In the genomic region with DNA sequence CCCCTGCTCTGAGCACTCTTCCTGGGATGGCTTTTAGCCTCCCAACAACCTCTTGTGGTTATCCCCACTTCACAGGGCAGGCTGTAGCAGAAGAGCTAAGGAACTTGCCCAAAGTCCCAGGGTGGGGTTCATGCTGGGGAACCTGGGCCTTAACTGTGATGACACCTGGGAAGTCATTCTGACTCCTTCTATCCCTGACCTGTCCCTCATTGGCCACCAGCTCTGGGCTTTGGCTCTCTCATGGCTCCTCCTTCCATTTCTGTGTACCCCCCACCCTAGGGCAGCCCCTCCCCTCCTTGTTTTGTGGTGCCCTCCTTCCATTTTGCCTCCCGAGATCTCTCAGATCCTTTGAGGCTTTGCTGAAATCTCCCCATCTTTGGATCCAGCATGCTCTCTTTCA, we compare ENCODE assay signal across 25 cellular contexts. TPM values are rescaled to one million over a fixed set of nuclear protein-coding genes. Genes with fewer than 3 reads are reported as not detected.
DNase-seq lines count a peak whose midpoint lies in the region; ATAC-seq and TF ChIP-seq lines count a peak whose summit lies in the region.
"Had no signal": no experiment of that assay in that cellular context is flagged by ENCODE, and none has a peak within 500 bp of the region (broad histone marks: within the 10 kb centered on the region; RNA-seq: fewer than 3 reads in every experiment).

No MANE protein-coding gene starts in this region.

- no peak for TF ChIP-seq CTCF in left ventricle myocardium inferior (IDR thresholded peaks at IDR 0.05; ENCODE audit: borderline replicate concordance)
- no peak for TF ChIP-seq CTCF in endothelial cell (IDR thresholded peaks at IDR 0.05; ENCODE audit: unreplicated experiment)
- no peak for TF ChIP-seq CTCF in neutrophil (IDR thresholded peaks at IDR 0.05)
- TF ChIP-seq CTCF in upper lobe of left lung (IDR thresholded peaks at IDR 0.05), result no peak

- H3K36me3 Mint-ChIP-seq in endothelial cell (ENCODE audit: low read depth, unreplicated experiment), result peaks cover 27% of the 10 kb centered on the region

- ATAC-seq in Right ventricle myocardium inferior (no peak), upper lobe of left lung (ENCODE audit: low FRiP score in 2 of 2) (no peak), esophagus mucosa (no peak), HG02610 (IDR thresholded peaks at IDR 0.05; ENCODE audit: unreplicated experiment) (no peak), GM19467 (IDR thresholded peaks at IDR 0.05; ENCODE audit: unreplicated experiment) (no peak)
- ATAC-seq: effector memory CD8-positive, alpha-beta T cell; stimulated activated naive CD8-positive, alpha-beta T cell treated with anti-CD3 and anti-CD28 coated beads, Interleukin-15, Interleukin-2, amounts not matched to agents 100 U/mL and 50 U/mL, for 24 hours had no signal

- TF ChIP-seq POLR2A in upper lobe of left lung (IDR thresholded peaks at IDR 0.05), result no peak

- no peak overlapping the region for H3K4me3 Mint-ChIP-seq in endothelial cell (ENCODE audit: unreplicated experiment)
- H3K4me3 Mint-ChIP-seq: activated CD4-positive, alpha-beta memory T cell treated with anti-CD3 and anti-CD28 coated beads, Interleukin-2, amount 10 ng/mL, durations not matched to agents 7 days and 5 days; effector memory CD8-positive, alpha-beta T cell; nephron progenitor cell; T-helper 1 cell treated with Interleukin-12 subunit alpha and Interleukin-12 subunit beta and Interleukin-4 antibody, amounts not matched to agents 30 μg/mL and 1 μg/mL, for 36 hours had no signal

- H3K9me3 ChIP-seq in left ventricle myocardium inferior (replicated peaks), result no peaks in the 10 kb centered on the region
- H3K9me3 ChIP-seq in neutrophil, result no peaks in the 10 kb centered on the region
- H3K9me3 ChIP-seq in upper lobe of left lung, result no peaks in the 10 kb centered on the region
- H3K9me3 ChIP-seq: MG63 had no signal

- H3K27ac Mint-ChIP-seq in endothelial cell (ENCODE audit: unreplicated experiment), result peak overlapping the region; percentile 99
- H3K27ac Mint-ChIP-seq: activated CD4-positive, alpha-beta memory T cell treated with anti-CD3 and anti-CD28 coated beads, Interleukin-2, amount 10 ng/mL, durations not matched to agents 7 days and 5 days; effector memory CD8-positive, alpha-beta T cell; nephron progenitor cell; T-helper 1 cell treated with Interleukin-12 subunit alpha and Interleukin-12 subunit beta and Interleukin-4 antibody, amounts not matched to agents 30 μg/mL and 1 μg/mL, for 36 hours had no signal

- H3K27me3 Mint-ChIP-seq in endothelial cell (ENCODE audit: unreplicated experiment), result peaks cover 14% of the 10 kb centered on the region
- H3K27me3 Mint-ChIP-seq: activated CD4-positive, alpha-beta memory T cell treated with anti-CD3 and anti-CD28 coated beads, Interleukin-2, amount 10 ng/mL, durations not matched to agents 7 days and 5 days; effector memory CD8-positive, alpha-beta T cell had no signal

- WGBS in upper lobe of left lung, 2 donors, result 60 to 82% methylated on average over 1 of the region's 1 CpG

- peak overlapping the region; percentile 80 for H3K4me3 ChIP-seq in left ventricle myocardium inferior
- H3K4me3 ChIP-seq in neutrophil (ENCODE audit: low read depth in 1 of 2, low read length in 1 of 2), result peak overlapping the region; percentile 87 to 93
- H3K4me3 ChIP-seq in upper lobe of left lung, result peak overlapping the region in 1 of 4 donors; percentile 2
- H3K4me3 ChIP-seq: coronary artery, MG63 had no signal

- no peaks in the 10 kb centered on the region for H3K9me3 Mint-ChIP-seq in endothelial cell (ENCODE audit: unreplicated experiment)
- H3K9me3 Mint-ChIP-seq: activated CD4-positive, alpha-beta memory T cell treated with anti-CD3 and anti-CD28 coated beads, Interleukin-2, amount 10 ng/mL, durations not matched to agents 7 days and 5 days; effector memory CD8-positive, alpha-beta T cell; nephron progenitor cell; T-helper 1 cell treated with Interleukin-12 subunit alpha and Interleukin-12 subunit beta and Interleukin-4 antibody, amounts not matched to agents 30 μg/mL and 1 μg/mL, for 36 hours had no signal

- H3K4me1 ChIP-seq in left ventricle myocardium inferior (peaks cover 80% of the 10 kb centered on the region), neutrophil (ENCODE audit: control insufficient read depth in 1 of 2, insufficient read depth in 1 of 2, low read depth in 1 of 2, low read length in 1 of 2) (peaks cover 45 to 60% of the 10 kb centered on the region in 2 experiments), upper lobe of left lung (peaks cover 39 to 74% (median 71%) of the 10 kb centered on the region in 4 donors)

- TF ChIP-seq EP300 in upper lobe of left lung (IDR thresholded peaks at IDR 0.05), result no peak

- peaks cover 65% of the 10 kb centered on the region for H3K4me1 Mint-ChIP-seq in endothelial cell (ENCODE audit: unreplicated experiment)

- peak overlapping the region; percentile 98 for H3K27ac ChIP-seq in left ventricle myocardium inferior (replicated peaks)
- H3K27ac ChIP-seq in neutrophil, result peak overlapping the region; percentile 94
- H3K27ac ChIP-seq in upper lobe of left lung, result peak overlapping the region; percentile 61 to 96 (median 90)

- DNase-seq in left ventricle myocardium inferior (no peak), Right ventricle myocardium inferior (ENCODE audit: missing footprints) (no peak), endothelial cell (ENCODE audit: low spot score) (no peak), upper lobe of left lung (no peak)
- DNase-seq: activated CD4-positive, alpha-beta memory T cell treated with anti-CD3 and anti-CD28 coated beads, Interleukin-2, amount 10 ng/mL, durations not matched to agents 7 days and 5 days; activated CD4-positive, alpha-beta T cell treated with anti-CD3 and anti-CD28 coated beads for 1 hour; activated CD8-positive, alpha-beta memory T cell treated with anti-CD3 and anti-CD28 coated beads, Interleukin-2, amount 50 U/mL, for 48 hours; activated naive CD4-positive, alpha-beta T cell treated with anti-CD3 and anti-CD28 coated beads, Interleukin-2, amount 50 U/mL, for 16 hours; amygdala; effector memory CD8-positive, alpha-beta T cell; H7; KBM-7; MG63; NCI-H1417 treated with DMSO at 0.1 percent for 48 hours; NCI-H446; NCI-H82; nephron progenitor cell; posterior cingulate gyrus; stimulated activated naive CD8-positive, alpha-beta T cell treated with anti-CD3 and anti-CD28 coated beads, Interleukin-15, Interleukin-2, amounts not matched to agents 100 U/mL and 50 U/mL, for 24 hours had no signal

- intact Hi-C loops in left ventricle myocardium inferior (cut with micrococcal nuclease) (no loop called here), Right ventricle myocardium inferior (cut with DNase I) (no loop called here)

- H3K36me3 ChIP-seq in left ventricle myocardium inferior, result peaks cover 9% of the 10 kb centered on the region
- H3K36me3 ChIP-seq in neutrophil, result peaks cover 15% of the 10 kb centered on the region
- peaks cover 0 to 13% (median 8%) of the 10 kb centered on the region in 4 donors for H3K36me3 ChIP-seq in upper lobe of left lung

- H3K27me3 ChIP-seq in left ventricle myocardium inferior (ENCODE audit: low read depth), result no peaks in the 10 kb centered on the region
- no peaks in the 10 kb centered on the region for H3K27me3 ChIP-seq in neutrophil
- no peaks in the 10 kb centered on the region for H3K27me3 ChIP-seq in upper lobe of left lung
- H3K27me3 ChIP-seq: MG63 had no signal

RNA-seq across cellular contexts. Expression of gene PPM1F, which starts 2.7 kb away (rescaled TPM):
- total RNA-seq in left ventricle myocardium inferior, result 17.5 TPM
- 18.9 TPM for total RNA-seq in Right ventricle myocardium inferior
- total RNA-seq in endothelial cell (ENCODE audit: unreplicated experiment), result 244 TPM
- 10 to 100 TPM; 21.0 to 85.3 (median 33.2) TPM for total RNA-seq in upper lobe of left lung
- total RNA-seq in esophagus mucosa, result 21.3 TPM

RNA-seq across cellular contexts. Expression of gene TOP3B, which starts 32.6 kb away (rescaled TPM):
- total RNA-seq in left ventricle myocardium inferior, result 11.2 TPM
- 10.4 TPM for total RNA-seq in Right ventricle myocardium inferior
- total RNA-seq in endothelial cell (ENCODE audit: unreplicated experiment), result 55.6 TPM
- 100 to 1,000 TPM in 1 of 6 donors, 10 to 100 TPM in 5; 22.5 to 111 (median 34.0) TPM for total RNA-seq in upper lobe of left lung
- total RNA-seq in esophagus mucosa, result 12.8 TPM
